ENCODE assay signal across 8 cellular contexts in the genomic region with DNA sequence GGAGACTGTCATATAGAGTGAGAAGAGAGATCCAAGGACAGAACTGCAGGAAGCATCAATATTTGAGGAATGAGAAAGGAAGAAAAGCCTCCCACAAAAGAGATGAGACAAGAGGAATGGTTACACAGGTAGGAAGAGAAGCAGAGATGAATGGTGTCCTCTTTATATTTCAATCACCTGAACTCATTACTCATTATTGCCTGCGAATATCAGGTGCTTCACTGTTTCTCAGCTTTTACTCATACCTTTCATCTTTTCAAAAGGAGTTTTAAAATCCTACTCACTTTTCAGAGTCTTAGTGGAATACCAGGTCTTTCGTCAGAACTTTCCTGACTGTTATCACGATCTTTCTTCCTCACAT. TPM values are rescaled to one million over a fixed set of nuclear protein-coding genes. Genes with fewer than 3 reads are reported as not detected.
DNase-seq lines count a peak whose midpoint lies in the region; ATAC-seq and TF ChIP-seq lines count a peak whose summit lies in the region.

No MANE protein-coding gene starts in this region.

- no peak for TF ChIP-seq POLR2A in gastroesophageal sphincter (IDR thresholded peaks at IDR 0.05)

- H3K79me2 ChIP-seq in OCI-LY7 (ENCODE audit: insufficient read depth, low read depth, low read length): no peaks in the 10 kb centered on the region

- no peaks in the 10 kb centered on the region for H3K36me3 Mint-ChIP-seq in CD14-positive monocyte

- H3K9me3 ChIP-seq in OCI-LY7 (ENCODE audit: low read length) (no peaks in the 10 kb centered on the region), gastroesophageal sphincter (no peaks in the 10 kb centered on the region), subcutaneous abdominal adipose tissue (ENCODE audit: control insufficient read depth in 5 of 5, low read length in 5 of 5) (no peaks in the 10 kb centered on the region)

- peak overlapping the region; percentile 89 to 98 for H3K4me3 Mint-ChIP-seq in CD14-positive monocyte

- intact Hi-C loops in CD14-positive monocyte (cut with micrococcal nuclease) (no loop called here), OCI-LY7 (cut with micrococcal nuclease; ENCODE audit: unreplicated experiment) (no loop called here)

- H3K27me3 Mint-ChIP-seq in CD14-positive monocyte (ENCODE audit: low read depth in 3 of 3): peaks cover 0 to 8% (median 3%) of the 10 kb centered on the region in 3 donors

- H3K4me3 ChIP-seq in OCI-LY7 (ENCODE audit: low read depth, low read length, poor library complexity, severe bottlenecking): peak overlapping the region; percentile 63
- peak overlapping the region; percentile 40 to 62 for H3K4me3 ChIP-seq in gastroesophageal sphincter
- peak overlapping the region; percentile 47 to 74 (median 67) for H3K4me3 ChIP-seq in subcutaneous abdominal adipose tissue (ENCODE audit: low read depth in 1 of 5, low read length in 5 of 5)

- H3K27me3 ChIP-seq in gastroesophageal sphincter: no peaks in the 10 kb centered on the region
- H3K27me3 ChIP-seq in subcutaneous abdominal adipose tissue (ENCODE audit: control insufficient read depth in 5 of 5, insufficient read depth in 4 of 5, low read length in 5 of 5): no peaks in the 10 kb centered on the region

- BruUV-seq in OCI-LY7 (replicated peaks; lab: Mats Ljungman, UMichigan): TSS peak; percentile 71

- no peaks in the 10 kb centered on the region for H3K9me3 Mint-ChIP-seq in CD14-positive monocyte

- POLR2A ChIA-PET in OCI-LY7 (lab: Charles Lee): interaction anchor here (1.0 to 10.0 kb wide), 4 partner anchors 12 to 91 kb away, joined by 3 to 59 read pairs (median 4); a partner anchor contains a TSS

- H3K4me2 ChIP-seq in OCI-LY7 (ENCODE audit: low read length): peak overlapping the region; percentile 66

- peak overlapping the region in 2 of 5 donors; percentile 4 to 74 for H3K9ac ChIP-seq in subcutaneous abdominal adipose tissue (ENCODE audit: low read length in 5 of 5)

- H3K27ac Mint-ChIP-seq in CD14-positive monocyte: peak overlapping the region; percentile 34 to 93 (median 77)

- CTCF ChIA-PET in OCI-LY7 (lab: Charles Lee; ENCODE audit: unreplicated experiment): interaction anchor here (1.7 kb wide), 1 partner anchor 10 kb away, joined by 6 read pairs; no protein-coding TSS in a partner anchor

- H4K20me1 ChIP-seq in OCI-LY7 (ENCODE audit: insufficient read depth, low read length): no peaks in the 10 kb centered on the region

- H3K36me3 ChIP-seq in OCI-LY7 (ENCODE audit: insufficient read depth, low read length) (no peaks in the 10 kb centered on the region), gastroesophageal sphincter (no peaks in the 10 kb centered on the region), subcutaneous abdominal adipose tissue (ENCODE audit: control insufficient read depth in 5 of 5, insufficient read depth in 5 of 5, low read length in 5 of 5) (no peaks in the 10 kb centered on the region)

- H3K4me1 ChIP-seq in OCI-LY7 (ENCODE audit: insufficient read depth, low read length, poor library complexity, severe bottlenecking) (peaks cover 18% of the 10 kb centered on the region), gastroesophageal sphincter (peaks cover 0 to 7% (median 0%) of the 10 kb centered on the region in 3 donors), subcutaneous abdominal adipose tissue (ENCODE audit: control insufficient read depth in 5 of 5, insufficient read depth in 5 of 5, low read length in 5 of 5) (peaks cover 0 to 9% (median 0%) of the 10 kb centered on the region in 5 donors)

- no peak overlapping the region for H3K27ac ChIP-seq in OCI-LY7 (ENCODE audit: low read depth, low read length, poor library complexity, severe bottlenecking)
- H3K27ac ChIP-seq in gastroesophageal sphincter: peak overlapping the region in 2 of 4 donors; percentile 5 to 9
- H3K27ac ChIP-seq in subcutaneous abdominal adipose tissue (ENCODE audit: low read depth, low read length): no peak overlapping the region

- WGBS in gastroesophageal sphincter (ENCODE audit: low coverage in 1 of 2), 2 donors: 46 to 63% methylated on average over 1 to 3 of the region's 3 CpGs

- H3K9me2 ChIP-seq in OCI-LY7 (ENCODE audit: insufficient read depth, low read length): no peaks in the 10 kb centered on the region

- H2AFZ ChIP-seq in OCI-LY7 (ENCODE audit: low read length): peak overlapping the region; percentile 94

- ATAC-seq in GM21529 (IDR thresholded peaks at IDR 0.05; ENCODE audit: unreplicated experiment) (peak; percentile 35), gastroesophageal sphincter (no peak)

- DNase-seq in CD14-positive monocyte (ENCODE audit: low spot score) (no peak), OCI-LY7 (ENCODE audit: low spot score) (no peak), NCI-H1092 (lab: John Stamatoyannopoulos, UW) (no peak), SW 1271 (lab: John Stamatoyannopoulos, UW) (no peak), globus pallidus (ENCODE audit: low spot score) (no peak)

- TF ChIP-seq CTCF in CD14-positive monocyte (IDR thresholded peaks at IDR 0.05) (no peak), OCI-LY7 (conservative IDR thresholded peaks at IDR 0.05; ENCODE audit: low read length) (no peak), gastroesophageal sphincter (IDR thresholded peaks at IDR 0.05) (no peak)

- peaks cover 14% of the 10 kb centered on the region for H3K4me1 Mint-ChIP-seq in CD14-positive monocyte

- TF ChIP-seq EP300 in gastroesophageal sphincter (IDR thresholded peaks at IDR 0.05): no peak

RNA-seq across cellular contexts. Expression of a gene that starts 14.9 kb away (rescaled TPM):
- polyA plus RNA-seq in CD14-positive monocyte: 10 to 100 TPM; 22.6 to 31.3 TPM
- total RNA-seq in OCI-LY7 (2014; rRNA removed; shearing (Covaris generic)): 10.7 and 15.1 TPM in 2 replicates
- total RNA-seq in OCI-LY7 (2022) (54.0 and 56.1 TPM in 2 replicates), gastroesophageal sphincter (10 to 100 TPM; 29.3 to 40.9 (median 33.2) TPM)

RNA-seq across cellular contexts. Expression of a gene that starts 37.9 kb away (rescaled TPM):
- polyA plus RNA-seq in CD14-positive monocyte: not detected
- 0.19 and 0.31 TPM in 2 replicates for total RNA-seq in OCI-LY7 (2014; rRNA removed; shearing (Covaris generic))
- total RNA-seq in OCI-LY7 (2022) (0.11 and 0.15 TPM in 2 replicates), gastroesophageal sphincter (1,000 to 10,000 TPM; 1,547 to 3,168 (median 2,047) TPM)

Comparison
In these comparisons a context has a peak if more than half of its experiments do, and no peak if none do; other contexts are left out.
1. RNA of a gene that starts 37.9 kb away (total RNA-seq): 1,547 to 3,168 TPM in gastroesophageal sphincter; 0.11 to 0.31 TPM in OCI-LY7; every median in the first group is over 1,000 times any median in the second.
2. Peak in every context shown above with its lines, with median percentiles within 50 percentile points of each other: H3K4me3 ChIP-seq.